9 cellular contexts compared by ENCODE assay signal in genomic region chr1:90730247-90731022, GRCh38. TPM values are rescaled to one million over a fixed set of nuclear protein-coding genes. Genes with fewer than 3 reads are reported as not detected.
DNase-seq lines count a peak whose midpoint lies in the region; ATAC-seq and TF ChIP-seq lines count a peak whose summit lies in the region.
"Had no signal": no experiment of that assay in that cellular context is flagged by ENCODE, and none has a peak within 500 bp of the region (broad histone marks: within the 10 kb centered on the region; RNA-seq: fewer than 3 reads in every experiment).

No MANE protein-coding gene starts in this region.

- TF ChIP-seq CTCF in mesothelial cell of epicardium (IDR thresholded peaks at IDR 0.05; ENCODE audit: unreplicated experiment) (no peak), right lobe of liver (IDR thresholded peaks at IDR 0.05) (no peak)

- H3K27me3 Mint-ChIP-seq in CD4-positive, alpha-beta memory T cell: peaks cover 68 to 74% of the 10 kb centered on the region in 2 donors
- H3K27me3 Mint-ChIP-seq in IgD-negative memory B cell: peaks cover 69% of the 10 kb centered on the region
- peaks cover 89% of the 10 kb centered on the region for H3K27me3 Mint-ChIP-seq in activated naive CD8-positive, alpha-beta T cell treated with anti-CD3 and anti-CD28 coated beads, Interleukin-2, amount 50 U/mL, for 24 hours
- peaks cover 99% of the 10 kb centered on the region for H3K27me3 Mint-ChIP-seq in mesothelial cell of epicardium (ENCODE audit: low read depth)

- ATAC-seq in activated naive CD8-positive, alpha-beta T cell treated with anti-CD3 and anti-CD28 coated beads, Interleukin-2, amount 50 U/mL, for 24 hours: no peak
- ATAC-seq in GM19467 (IDR thresholded peaks at IDR 0.05; ENCODE audit: unreplicated experiment): no peak
- ATAC-seq in GM18873 (IDR thresholded peaks at IDR 0.05; ENCODE audit: low FRiP score, unreplicated experiment): no peak
- ATAC-seq in right lobe of liver: no peak

- H3K4me3 ChIP-seq in CD4-positive, alpha-beta memory T cell (ENCODE audit: low read length in 2 of 2): no peak overlapping the region
- H3K4me3 ChIP-seq in right lobe of liver: no peak overlapping the region
- H3K4me3 ChIP-seq: SJSA1 had no signal

- intact Hi-C loops in CD4-positive, alpha-beta memory T cell (cut with micrococcal nuclease): no loop called here
- intact Hi-C loops in right lobe of liver (cut with DNase I): no loop called here

- no peak for DNase-seq in CD4-positive, alpha-beta memory T cell
- no peak for DNase-seq in activated naive CD8-positive, alpha-beta T cell treated with anti-CD3 and anti-CD28 coated beads, Interleukin-2, amount 50 U/mL, for 24 hours
- DNase-seq in mesothelial cell of epicardium (ENCODE audit: low spot score in 2 of 2, unreplicated experiment in 2 of 2): no peak
- DNase-seq in right lobe of liver: no peak
- DNase-seq in activated CD4-positive, alpha-beta T cell treated with anti-CD3 and anti-CD28 coated beads for 48 hours: no peak

- H3K9me3 Mint-ChIP-seq in CD4-positive, alpha-beta memory T cell: peaks cover 0 to 34% (median 22%) of the 10 kb centered on the region in 8 donors
- H3K9me3 Mint-ChIP-seq in IgD-negative memory B cell: peaks cover 4 to 9% (median 9%) of the 10 kb centered on the region in 3 donors
- peaks cover 4% of the 10 kb centered on the region for H3K9me3 Mint-ChIP-seq in activated naive CD8-positive, alpha-beta T cell treated with anti-CD3 and anti-CD28 coated beads, Interleukin-2, amount 50 U/mL, for 24 hours
- H3K9me3 Mint-ChIP-seq in mesothelial cell of epicardium: no peaks in the 10 kb centered on the region

- peaks cover 0 to 5% of the 10 kb centered on the region in 2 donors for H3K36me3 Mint-ChIP-seq in CD4-positive, alpha-beta memory T cell
- no peaks in the 10 kb centered on the region for H3K36me3 Mint-ChIP-seq in IgD-negative memory B cell
- peaks cover 11% of the 10 kb centered on the region for H3K36me3 Mint-ChIP-seq in activated naive CD8-positive, alpha-beta T cell treated with anti-CD3 and anti-CD28 coated beads, Interleukin-2, amount 50 U/mL, for 24 hours (ENCODE audit: low read depth)
- no peaks in the 10 kb centered on the region for H3K36me3 Mint-ChIP-seq in mesothelial cell of epicardium

- H3K36me3 ChIP-seq in CD4-positive, alpha-beta memory T cell (ENCODE audit: insufficient read depth, low read length): no peaks in the 10 kb centered on the region
- H3K36me3 ChIP-seq in right lobe of liver: no peaks in the 10 kb centered on the region
- H3K36me3 ChIP-seq: SJSA1 had no signal

- peak overlapping the region; percentile 71 to 86 (median 78) for H3K4me3 Mint-ChIP-seq in CD4-positive, alpha-beta memory T cell
- H3K4me3 Mint-ChIP-seq in IgD-negative memory B cell: peak overlapping the region; percentile 64 to 87 (median 78)
- H3K4me3 Mint-ChIP-seq in activated naive CD8-positive, alpha-beta T cell treated with anti-CD3 and anti-CD28 coated beads, Interleukin-2, amount 50 U/mL, for 24 hours: peak overlapping the region; percentile 50
- peak overlapping the region; percentile 55 for H3K4me3 Mint-ChIP-seq in mesothelial cell of epicardium

- peaks cover 25 to 44% (median 35%) of the 10 kb centered on the region in 4 donors for H3K4me1 Mint-ChIP-seq in CD4-positive, alpha-beta memory T cell
- H3K4me1 Mint-ChIP-seq in IgD-negative memory B cell (peaks cover 12 to 36% (median 22%) of the 10 kb centered on the region in 3 donors), mesothelial cell of epicardium (peaks cover 24% of the 10 kb centered on the region)
- peaks cover 37% of the 10 kb centered on the region for H3K4me1 Mint-ChIP-seq in activated naive CD8-positive, alpha-beta T cell treated with anti-CD3 and anti-CD28 coated beads, Interleukin-2, amount 50 U/mL, for 24 hours

- no peaks in the 10 kb centered on the region for H3K9me3 ChIP-seq in CD4-positive, alpha-beta memory T cell (ENCODE audit: control insufficient read depth in 1 of 2, low read length in 2 of 2)
- H3K9me3 ChIP-seq in right lobe of liver: no peaks in the 10 kb centered on the region
- H3K9me3 ChIP-seq: SJSA1 had no signal

- POLR2A ChIA-PET in CD4-positive, alpha-beta memory T cell (lab: Charles Lee; ENCODE audit: partially characterized antibody): interaction anchor here (1.0 to 1.2 kb wide), 2 partner anchors 10 to 11 kb away, joined by 3 to 4 read pairs; no protein-coding TSS in a partner anchor

- CTCF ChIA-PET in CD4-positive, alpha-beta memory T cell (lab: Charles Lee; ENCODE audit: partially characterized antibody): interaction anchor here (0.7 to 3.6 kb wide), 4 partner anchors 9 to 113 kb away, joined by 3 to 18 read pairs (median 4); no protein-coding TSS in a partner anchor

- H3K27me3 ChIP-seq in CD4-positive, alpha-beta memory T cell (ENCODE audit: insufficient read depth, low read length): peaks cover 68% of the 10 kb centered on the region
- peaks cover 7 to 65% of the 10 kb centered on the region in 2 donors for H3K27me3 ChIP-seq in right lobe of liver

- WGBS in right lobe of liver (ENCODE audit: insufficient coverage, low coverage, low lambda C conversion rate, missing lambda C conversion rate): 3% methylated on average over 48 of the region's 51 CpGs

- no peak for TF ChIP-seq POLR2A in right lobe of liver (IDR thresholded peaks at IDR 0.05)

- peak overlapping the region in 3 of 7 donors; percentile 61 to 74 (median 71) for H3K27ac Mint-ChIP-seq in CD4-positive, alpha-beta memory T cell
- H3K27ac Mint-ChIP-seq in IgD-negative memory B cell (peak overlapping the region; percentile 6 to 94 (median 89)), mesothelial cell of epicardium (no peak overlapping the region)
- peak overlapping the region; percentile 20 for H3K27ac Mint-ChIP-seq in activated naive CD8-positive, alpha-beta T cell treated with anti-CD3 and anti-CD28 coated beads, Interleukin-2, amount 50 U/mL, for 24 hours

- H3K27ac ChIP-seq in CD4-positive, alpha-beta memory T cell (ENCODE audit: low read depth, low read length): no peak overlapping the region
- no peak overlapping the region for H3K27ac ChIP-seq in right lobe of liver
- H3K27ac ChIP-seq: SJSA1 had no signal

- H3K4me1 ChIP-seq in CD4-positive, alpha-beta memory T cell (ENCODE audit: insufficient read depth, low read length): peaks cover 45% of the 10 kb centered on the region
- peaks cover 0 to 23% (median 3%) of the 10 kb centered on the region in 4 donors for H3K4me1 ChIP-seq in right lobe of liver
- H3K4me1 ChIP-seq: SJSA1 had no signal

RNA-seq across cellular contexts. Expression of gene BARHL2, which starts 13.3 kb away (rescaled TPM):
- total RNA-seq in CD4-positive, alpha-beta memory T cell: not detected
- polyA plus RNA-seq in CD4-positive, alpha-beta memory T cell: not detected
- polyA plus RNA-seq in IgD-negative memory B cell: not detected
- not detected in 3 replicates for total RNA-seq in mesothelial cell of epicardium
- total RNA-seq in right lobe of liver: not detected
- total RNA-seq: SJSA1 had no signal
